Comparison of ENCODE assay signal across 9 cellular contexts in genomic region chr18:77063256-77063655, GRCh38.
DNase-seq lines count a peak whose midpoint lies in the region; ATAC-seq and TF ChIP-seq lines count a peak whose summit lies in the region.
"Had no signal": no experiment of that assay in that cellular context is flagged by ENCODE, and none has a peak within 500 bp of the region (broad histone marks: within the 10 kb centered on the region; RNA-seq: fewer than 3 reads in every experiment).

No MANE protein-coding gene starts in this region.

- H3K9me3 ChIP-seq in OCI-LY7 (ENCODE audit: low read length) (no peaks in the 10 kb centered on the region), muscle layer of duodenum (ENCODE audit: control insufficient read depth in 1 of 2, low read length in 2 of 2) (no peaks in the 10 kb centered on the region)

- H3K36me3 ChIP-seq in OCI-LY7 (ENCODE audit: insufficient read depth, low read length), result peaks cover 31% of the 10 kb centered on the region
- peaks cover 4 to 13% of the 10 kb centered on the region in 2 donors for H3K36me3 ChIP-seq in muscle layer of duodenum (ENCODE audit: control insufficient read depth in 1 of 2, insufficient read depth in 2 of 2, low read length in 2 of 2)

- H3K27me3 ChIP-seq in muscle layer of duodenum (ENCODE audit: low read depth, low read length), result no peaks in the 10 kb centered on the region

- intact Hi-C loops in OCI-LY7 (cut with micrococcal nuclease; ENCODE audit: unreplicated experiment), result loop anchor here (2.0 to 5.0 kb wide), 4 partner anchors 18 to 149 kb away; no protein-coding TSS in a partner anchor

- no peaks in the 10 kb centered on the region for H3K79me2 ChIP-seq in OCI-LY7 (ENCODE audit: insufficient read depth, low read depth, low read length)

- peak; percentile 17 for TF ChIP-seq POLR2A in GM15510 (IDR thresholded peaks at IDR 0.05; ENCODE audit: borderline replicate concordance, extremely low read depth, insufficient read length)

- TF ChIP-seq CTCF in OCI-LY7 (conservative IDR thresholded peaks at IDR 0.05; ENCODE audit: low read length), result no peak

- no TSS peak for BruUV-seq in OCI-LY7 (replicated peaks; lab: Mats Ljungman, UMichigan)

- H3K4me3 ChIP-seq in OCI-LY7 (ENCODE audit: low read depth, low read length, poor library complexity, severe bottlenecking) (peak overlapping the region; percentile 44), muscle layer of duodenum (ENCODE audit: low read depth in 1 of 2, low read length in 2 of 2) (no peak overlapping the region)
- H3K4me3 ChIP-seq: K562 had no signal

- POLR2A ChIA-PET in OCI-LY7 (lab: Charles Lee), result no interaction called here

- H3K27ac ChIP-seq in OCI-LY7 (ENCODE audit: low read depth, low read length, poor library complexity, severe bottlenecking), result peak overlapping the region; percentile 96
- H3K27ac ChIP-seq in muscle layer of duodenum (ENCODE audit: low read length), result peak overlapping the region; percentile 81

- H3K9me2 ChIP-seq in OCI-LY7 (ENCODE audit: insufficient read depth, low read length), result no peaks in the 10 kb centered on the region

- no peaks in the 10 kb centered on the region for H4K20me1 ChIP-seq in OCI-LY7 (ENCODE audit: insufficient read depth, low read length)

- 0 out of 2 replicates have a peak overlapping the region, but pooled peaks have one; percentile 4 for H2AFZ ChIP-seq in OCI-LY7 (ENCODE audit: low read length)

- CTCF ChIA-PET in OCI-LY7 (lab: Charles Lee; ENCODE audit: unreplicated experiment), result no interaction called here

- H3K4me2 ChIP-seq in OCI-LY7 (ENCODE audit: low read length), result peak overlapping the region; percentile 72

- H3K4me1 ChIP-seq in OCI-LY7 (ENCODE audit: insufficient read depth, low read length, poor library complexity, severe bottlenecking) (peaks cover 58% of the 10 kb centered on the region), muscle layer of duodenum (ENCODE audit: control insufficient read depth in 1 of 2, insufficient read depth in 2 of 2, low read length in 2 of 2) (peaks cover 19 to 44% of the 10 kb centered on the region in 2 donors)

- peak; percentile 48 for ATAC-seq in HG02678 (IDR thresholded peaks at IDR 0.05; ENCODE audit: unreplicated experiment)
- ATAC-seq: K562 had no signal

- DNase-seq in OCI-LY7 (ENCODE audit: low spot score) (peak; percentile 67), NCI-H2171 (lab: John Stamatoyannopoulos, UW) (no peak), COLO668 (lab: John Stamatoyannopoulos, UW; ENCODE audit: unreplicated experiment) (no peak), SHP77 (lab: John Stamatoyannopoulos, UW) (no peak)
- peak; percentile 54 to 65 for DNase-seq in activated T-helper 1 cell treated with anti-CD3 and anti-CD28 coated beads, Interleukin-2, amount 50 U/mL, for 16 hours (ENCODE audit: low read depth in 1 of 2, low spot score in 1 of 2)

Comparison
In these comparisons a context has a peak if more than half of its experiments do, and no peak if none do; other contexts are left out.
1. DNase-seq: peak in OCI-LY7 (single experiment) and activated T-helper 1 cell treated with anti-CD3 and anti-CD28 coated beads, Interleukin-2, amount 50 U/mL, for 16 hours (2 of 2); none in NCI-H2171 (single experiment), COLO668 (single experiment) and SHP77 (0 of 2).